31 cellular contexts compared by ENCODE assay signal in the genomic region with DNA sequence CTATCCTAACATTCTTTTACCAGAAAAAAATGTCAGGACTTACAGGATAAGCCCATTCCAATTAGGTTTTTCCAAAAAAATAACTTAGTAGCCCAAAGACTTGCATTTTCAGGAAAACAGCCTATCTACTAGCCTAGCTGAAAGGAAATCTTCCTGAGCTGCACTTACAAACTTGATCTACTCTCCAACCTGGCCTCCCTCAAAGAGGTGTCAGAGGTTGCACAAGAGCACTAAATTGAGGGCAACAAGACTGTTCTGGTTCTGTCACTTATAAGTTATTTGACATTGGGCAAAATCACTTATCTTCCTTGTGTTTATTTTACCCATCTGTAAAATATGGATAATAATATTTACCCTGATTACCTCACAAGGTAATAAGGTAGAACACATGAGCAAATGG. TPM values are rescaled to one million over a fixed set of nuclear protein-coding genes. Genes with fewer than 3 reads are reported as not detected.
"Had no signal": no experiment of that assay in that cellular context is flagged by ENCODE, and none has a peak within 500 bp of the region (broad histone marks: within the 10 kb centered on the region; RNA-seq: fewer than 3 reads in every experiment).

No MANE protein-coding gene starts in this region.

- H3K27ac Mint-ChIP-seq: activated CD4-positive, alpha-beta memory T cell treated with anti-CD3 and anti-CD28 coated beads, Interleukin-2, amount 10 ng/mL, durations not matched to agents 7 days and 5 days; activated CD4-positive, alpha-beta T cell treated with anti-CD3 and anti-CD28 coated beads, Interleukin-2, amount 10 ng/mL, durations not matched to agents 7 days and 5 days; activated naive CD4-positive, alpha-beta T cell treated with anti-CD3 and anti-CD28 coated beads, Interleukin-2, amount 10 ng/mL, durations not matched to agents 7 days and 5 days; activated naive CD4-positive, alpha-beta T cell treated with anti-CD3 and anti-CD28 coated beads, Interleukin-2, amount 50 U/mL, for 72 hours; activated naive CD8-positive, alpha-beta T cell treated with anti-CD3 and anti-CD28 coated beads, Interleukin-2, amount 10 ng/mL, durations not matched to agents 7 days and 5 days; activated T-cell treated with anti-CD3 and anti-CD28 coated beads, Interleukin-2, amount 50 U/mL, for 24 hours; activated T-cell treated with anti-CD3 and anti-CD28 coated beads, Interleukin-2, amount 50 U/mL, for 72 hours; effector memory CD8-positive, alpha-beta T cell; WTC11 had no signal

- H3K9me3 ChIP-seq: ascending aorta, breast epithelium, esophagus squamous epithelium, gastroesophageal sphincter, heart right ventricle had no signal

- H3K4me1 Mint-ChIP-seq: activated CD4-positive, alpha-beta memory T cell treated with anti-CD3 and anti-CD28 coated beads, Interleukin-2, amount 10 ng/mL, durations not matched to agents 7 days and 5 days; activated CD4-positive, alpha-beta T cell treated with anti-CD3 and anti-CD28 coated beads, Interleukin-2, amount 10 ng/mL, durations not matched to agents 7 days and 5 days; activated naive CD4-positive, alpha-beta T cell treated with anti-CD3 and anti-CD28 coated beads, Interleukin-2, amount 10 ng/mL, durations not matched to agents 7 days and 5 days; activated naive CD8-positive, alpha-beta T cell treated with anti-CD3 and anti-CD28 coated beads, Interleukin-2, amount 10 ng/mL, durations not matched to agents 7 days and 5 days; WTC11 had no signal

- H3K27me3 Mint-ChIP-seq: activated CD4-positive, alpha-beta memory T cell treated with anti-CD3 and anti-CD28 coated beads, Interleukin-2, amount 10 ng/mL, durations not matched to agents 7 days and 5 days; activated CD4-positive, alpha-beta T cell treated with anti-CD3 and anti-CD28 coated beads, Interleukin-2, amount 10 ng/mL, durations not matched to agents 7 days and 5 days; activated naive CD4-positive, alpha-beta T cell treated with anti-CD3 and anti-CD28 coated beads, Interleukin-2, amount 10 ng/mL, durations not matched to agents 7 days and 5 days; activated naive CD8-positive, alpha-beta T cell treated with anti-CD3 and anti-CD28 coated beads, Interleukin-2, amount 10 ng/mL, durations not matched to agents 7 days and 5 days; activated T-cell treated with anti-CD3 and anti-CD28 coated beads, Interleukin-2, amount 50 U/mL, for 24 hours; effector memory CD8-positive, alpha-beta T cell had no signal

- H3K36me3 Mint-ChIP-seq: activated naive CD4-positive, alpha-beta T cell treated with anti-CD3 and anti-CD28 coated beads, Interleukin-2, amount 10 ng/mL, durations not matched to agents 7 days and 5 days; activated naive CD4-positive, alpha-beta T cell treated with anti-CD3 and anti-CD28 coated beads, Interleukin-2, amount 50 U/mL, for 72 hours; activated naive CD8-positive, alpha-beta T cell treated with anti-CD3 and anti-CD28 coated beads, Interleukin-2, amount 10 ng/mL, durations not matched to agents 7 days and 5 days; brain; WTC11 had no signal

- H3K4me3 ChIP-seq: ascending aorta, breast epithelium, cardiac muscle cell, coronary artery, esophagus squamous epithelium, gastroesophageal sphincter, heart right ventricle had no signal

- H3K4me3 Mint-ChIP-seq: activated CD4-positive, alpha-beta memory T cell treated with anti-CD3 and anti-CD28 coated beads, Interleukin-2, amount 10 ng/mL, durations not matched to agents 7 days and 5 days; activated CD4-positive, alpha-beta T cell treated with anti-CD3 and anti-CD28 coated beads, Interleukin-2, amount 10 ng/mL, durations not matched to agents 7 days and 5 days; activated naive CD4-positive, alpha-beta T cell treated with anti-CD3 and anti-CD28 coated beads, Interleukin-2, amount 10 ng/mL, durations not matched to agents 7 days and 5 days; activated naive CD8-positive, alpha-beta T cell treated with anti-CD3 and anti-CD28 coated beads, Interleukin-2, amount 10 ng/mL, durations not matched to agents 7 days and 5 days; activated T-cell treated with anti-CD3 and anti-CD28 coated beads, Interleukin-2, amount 50 U/mL, for 24 hours; activated T-cell treated with anti-CD3 and anti-CD28 coated beads, Interleukin-2, amount 50 U/mL, for 72 hours; brain; effector memory CD8-positive, alpha-beta T cell; WTC11 had no signal

- H3K36me3 ChIP-seq: ascending aorta, breast epithelium, cardiac muscle cell, esophagus squamous epithelium, gastroesophageal sphincter, heart right ventricle had no signal

- H3K9me3 Mint-ChIP-seq: activated CD4-positive, alpha-beta T cell treated with anti-CD3 and anti-CD28 coated beads, Interleukin-2, amount 10 ng/mL, durations not matched to agents 7 days and 5 days; activated naive CD8-positive, alpha-beta T cell treated with anti-CD3 and anti-CD28 coated beads, Interleukin-2, amount 10 ng/mL, durations not matched to agents 7 days and 5 days; brain; WTC11 had no signal

- H3K4me1 ChIP-seq: ascending aorta, breast epithelium, esophagus squamous epithelium, gastroesophageal sphincter had no signal

- H3K27ac ChIP-seq: ascending aorta, breast epithelium, cardiac muscle cell, coronary artery, esophagus squamous epithelium, gastroesophageal sphincter, VCaP had no signal

- H3K27me3 ChIP-seq: ascending aorta, breast epithelium, cardiac muscle cell, esophagus squamous epithelium, gastroesophageal sphincter, heart right ventricle had no signal

- ATAC-seq: activated naive CD4-positive, alpha-beta T cell treated with anti-CD3 and anti-CD28 coated beads, Interleukin-2, amount 50 U/mL, for 72 hours; activated T-cell treated with anti-CD3 and anti-CD28 coated beads, Interleukin-2, amount 50 U/mL, for 72 hours; effector memory CD8-positive, alpha-beta T cell; gastroesophageal sphincter; heart right ventricle; WTC11 had no signal

- DNase-seq: activated CD4-positive, alpha-beta memory T cell treated with anti-CD3 and anti-CD28 coated beads, Interleukin-2, amount 10 ng/mL, durations not matched to agents 7 days and 5 days; activated CD4-positive, alpha-beta T cell treated with anti-CD3 and anti-CD28 coated beads for 1 hour; activated CD4-positive, alpha-beta T cell treated with anti-CD3 and anti-CD28 coated beads for 4 hours; activated CD4-positive, alpha-beta T cell treated with anti-CD3 and anti-CD28 coated beads, Interleukin-2, amount 10 ng/mL, durations not matched to agents 7 days and 5 days; activated CD4-positive, alpha-beta T cell treated with anti-CD3 and anti-CD28 coated beads, Interleukin-2, amount 50 U/mL, for 4 hours; activated CD8-positive, alpha-beta memory T cell treated with anti-CD3 and anti-CD28 coated beads, Interleukin-2, amount 50 U/mL, for 48 hours; activated gamma-delta T cell; activated naive CD4-positive, alpha-beta T cell; activated naive CD4-positive, alpha-beta T cell treated with anti-CD3 and anti-CD28 coated beads, Interleukin-2, amount 10 ng/mL, durations not matched to agents 7 days and 5 days; activated naive CD8-positive, alpha-beta T cell treated with anti-CD3 and anti-CD28 coated beads, Interleukin-2, amount 10 ng/mL, durations not matched to agents 7 days and 5 days; activated T-cell treated with anti-CD3 and anti-CD28 coated beads for 4 hours; activated T-cell treated with anti-CD3 and anti-CD28 coated beads, Interleukin-2, amount 50 U/mL, for 24 hours; activated T-cell treated with anti-CD3 and anti-CD28 coated beads, Interleukin-2, amount 50 U/mL, for 72 hours; central memory CD4-positive, alpha-beta T cell; cerebellar nuclear complex; dermis blood vessel endothelial cell; effector CD4-positive, alpha-beta T cell; effector memory CD8-positive, alpha-beta T cell; esophagus squamous epithelium; foreskin melanocyte; heart right ventricle; T-helper 2 cell had no signal

RNA-seq across cellular contexts. Expression of gene SOX6, which starts 7.9 kb away (rescaled TPM):
- total RNA-seq: activated CD4-positive, alpha-beta memory T cell treated with anti-CD3 and anti-CD28 coated beads, Interleukin-2, amount 10 ng/mL, durations not matched to agents 7 days and 5 days; activated CD4-positive, alpha-beta T cell treated with anti-CD3 and anti-CD28 coated beads, Interleukin-2, amount 10 ng/mL, durations not matched to agents 7 days and 5 days; activated naive CD4-positive, alpha-beta T cell treated with anti-CD3 and anti-CD28 coated beads, Interleukin-2, amount 50 U/mL, for 72 hours; activated naive CD8-positive, alpha-beta T cell treated with anti-CD3 and anti-CD28 coated beads, Interleukin-2, amount 10 ng/mL, durations not matched to agents 7 days and 5 days had no signal
